1 cellular context compared by ENCODE assay signal in the genomic region with DNA sequence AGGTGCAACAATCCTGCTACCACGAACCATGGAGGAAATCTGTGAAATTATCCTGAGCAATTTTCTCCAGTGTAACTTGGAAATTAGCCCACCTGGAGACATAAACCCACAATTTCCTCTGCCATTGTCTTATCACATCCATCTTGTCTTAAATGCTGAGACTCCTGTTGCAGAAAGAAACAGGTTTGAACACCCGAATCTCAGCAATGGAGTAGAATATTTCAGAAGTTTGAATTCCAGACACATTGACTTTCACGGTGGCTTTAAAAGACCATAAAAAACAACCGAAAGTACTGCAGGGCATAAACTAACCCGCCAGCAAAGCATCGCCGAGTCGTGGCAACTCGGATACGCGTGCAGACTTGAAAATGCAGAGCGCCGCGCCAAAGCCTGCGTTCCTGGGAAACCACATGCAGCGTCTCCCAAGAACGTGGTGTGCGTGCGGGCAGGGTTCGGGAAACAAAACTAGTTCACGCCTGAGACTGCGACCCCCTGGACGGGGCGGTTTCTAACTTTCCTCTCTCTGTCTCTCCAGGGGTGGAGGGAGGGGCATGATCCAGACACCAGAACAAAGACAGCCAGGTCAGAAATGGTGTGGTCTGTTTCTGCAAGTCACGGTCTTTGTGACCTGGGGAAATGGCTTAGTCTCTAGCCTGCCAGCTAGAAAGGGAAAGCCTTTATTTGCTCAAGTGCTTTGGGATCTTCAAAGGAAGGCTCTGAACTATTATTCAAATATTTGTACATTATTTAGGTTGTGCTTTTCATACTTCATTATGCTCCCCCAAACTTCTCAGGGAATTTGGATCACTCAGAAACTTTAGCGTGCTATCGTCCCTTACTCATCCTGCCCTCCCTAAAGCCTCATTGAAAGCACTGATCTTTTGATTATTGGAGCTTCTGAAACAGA.
TF ChIP-seq lines count a peak whose summit lies in the region.

No MANE protein-coding gene starts in this region.

TF ChIP-seq in WTC11, 78 proteins besides CTCF, POLR2A, EP300 and RAD21 (continued from another document and continues in another):
- peak; percentile 66 for TF ChIP-seq NFE2L1 (CRISPR knock-in tag; IDR thresholded peaks at IDR 0.05)
- TF ChIP-seq, protein P1, sequence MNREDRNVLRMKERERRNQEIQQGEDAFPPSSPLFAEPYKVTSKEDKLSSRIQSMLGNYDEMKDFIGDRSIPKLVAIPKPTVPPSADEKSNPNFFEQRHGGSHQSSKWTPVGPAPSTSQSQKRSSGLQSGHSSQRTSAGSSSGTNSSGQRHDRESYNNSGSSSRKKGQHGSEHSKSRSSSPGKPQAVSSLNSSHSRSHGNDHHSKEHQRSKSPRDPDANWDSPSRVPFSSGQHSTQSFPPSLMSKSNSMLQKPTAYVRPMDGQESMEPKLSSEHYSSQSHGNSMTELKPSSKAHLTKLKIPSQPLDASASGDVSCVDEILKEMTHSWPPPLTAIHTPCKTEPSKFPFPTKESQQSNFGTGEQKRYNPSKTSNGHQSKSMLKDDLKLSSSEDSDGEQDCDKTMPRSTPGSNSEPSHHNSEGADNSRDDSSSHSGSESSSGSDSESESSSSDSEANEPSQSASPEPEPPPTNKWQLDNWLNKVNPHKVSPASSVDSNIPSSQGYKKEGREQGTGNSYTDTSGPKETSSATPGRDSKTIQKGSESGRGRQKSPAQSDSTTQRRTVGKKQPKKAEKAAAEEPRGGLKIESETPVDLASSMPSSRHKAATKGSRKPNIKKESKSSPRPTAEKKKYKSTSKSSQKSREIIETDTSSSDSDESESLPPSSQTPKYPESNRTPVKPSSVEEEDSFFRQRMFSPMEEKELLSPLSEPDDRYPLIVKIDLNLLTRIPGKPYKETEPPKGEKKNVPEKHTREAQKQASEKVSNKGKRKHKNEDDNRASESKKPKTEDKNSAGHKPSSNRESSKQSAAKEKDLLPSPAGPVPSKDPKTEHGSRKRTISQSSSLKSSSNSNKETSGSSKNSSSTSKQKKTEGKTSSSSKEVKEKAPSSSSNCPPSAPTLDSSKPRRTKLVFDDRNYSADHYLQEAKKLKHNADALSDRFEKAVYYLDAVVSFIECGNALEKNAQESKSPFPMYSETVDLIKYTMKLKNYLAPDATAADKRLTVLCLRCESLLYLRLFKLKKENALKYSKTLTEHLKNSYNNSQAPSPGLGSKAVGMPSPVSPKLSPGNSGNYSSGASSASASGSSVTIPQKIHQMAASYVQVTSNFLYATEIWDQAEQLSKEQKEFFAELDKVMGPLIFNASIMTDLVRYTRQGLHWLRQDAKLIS (CRISPR knock-in tag; IDR thresholded peaks at IDR 0.05; ENCODE audit: borderline replicate concordance), result no peak
- TF ChIP-seq MYBL2 (CRISPR knock-in tag; IDR thresholded peaks at IDR 0.05), result no peak
- TF ChIP-seq NFYB (CRISPR knock-in tag; conservative IDR thresholded peaks at IDR 0.05; ENCODE audit: low read depth), result no peak
- no peak for TF ChIP-seq NR2C2 (CRISPR knock-in tag; IDR thresholded peaks at IDR 0.05)
- TF ChIP-seq SMAD4 (CRISPR knock-in tag; IDR thresholded peaks at IDR 0.05), result no peak
- no peak for TF ChIP-seq JAZF1 (CRISPR knock-in tag; IDR thresholded peaks at IDR 0.05)
- TF ChIP-seq, protein P2, sequence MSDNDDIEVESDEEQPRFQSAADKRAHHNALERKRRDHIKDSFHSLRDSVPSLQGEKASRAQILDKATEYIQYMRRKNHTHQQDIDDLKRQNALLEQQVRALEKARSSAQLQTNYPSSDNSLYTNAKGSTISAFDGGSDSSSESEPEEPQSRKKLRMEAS (CRISPR knock-in tag; IDR thresholded peaks at IDR 0.05), result peak; percentile 80; the same call in 1 of the 2 replicates
- TF ChIP-seq, protein P3, sequence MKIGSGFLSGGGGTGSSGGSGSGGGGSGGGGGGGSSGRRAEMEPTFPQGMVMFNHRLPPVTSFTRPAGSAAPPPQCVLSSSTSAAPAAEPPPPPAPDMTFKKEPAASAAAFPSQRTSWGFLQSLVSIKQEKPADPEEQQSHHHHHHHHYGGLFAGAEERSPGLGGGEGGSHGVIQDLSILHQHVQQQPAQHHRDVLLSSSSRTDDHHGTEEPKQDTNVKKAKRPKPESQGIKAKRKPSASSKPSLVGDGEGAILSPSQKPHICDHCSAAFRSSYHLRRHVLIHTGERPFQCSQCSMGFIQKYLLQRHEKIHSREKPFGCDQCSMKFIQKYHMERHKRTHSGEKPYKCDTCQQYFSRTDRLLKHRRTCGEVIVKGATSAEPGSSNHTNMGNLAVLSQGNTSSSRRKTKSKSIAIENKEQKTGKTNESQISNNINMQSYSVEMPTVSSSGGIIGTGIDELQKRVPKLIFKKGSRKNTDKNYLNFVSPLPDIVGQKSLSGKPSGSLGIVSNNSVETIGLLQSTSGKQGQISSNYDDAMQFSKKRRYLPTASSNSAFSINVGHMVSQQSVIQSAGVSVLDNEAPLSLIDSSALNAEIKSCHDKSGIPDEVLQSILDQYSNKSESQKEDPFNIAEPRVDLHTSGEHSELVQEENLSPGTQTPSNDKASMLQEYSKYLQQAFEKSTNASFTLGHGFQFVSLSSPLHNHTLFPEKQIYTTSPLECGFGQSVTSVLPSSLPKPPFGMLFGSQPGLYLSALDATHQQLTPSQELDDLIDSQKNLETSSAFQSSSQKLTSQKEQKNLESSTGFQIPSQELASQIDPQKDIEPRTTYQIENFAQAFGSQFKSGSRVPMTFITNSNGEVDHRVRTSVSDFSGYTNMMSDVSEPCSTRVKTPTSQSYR (CRISPR knock-in tag; IDR thresholded peaks at IDR 0.05), result no peak
- TF ChIP-seq, protein P4, sequence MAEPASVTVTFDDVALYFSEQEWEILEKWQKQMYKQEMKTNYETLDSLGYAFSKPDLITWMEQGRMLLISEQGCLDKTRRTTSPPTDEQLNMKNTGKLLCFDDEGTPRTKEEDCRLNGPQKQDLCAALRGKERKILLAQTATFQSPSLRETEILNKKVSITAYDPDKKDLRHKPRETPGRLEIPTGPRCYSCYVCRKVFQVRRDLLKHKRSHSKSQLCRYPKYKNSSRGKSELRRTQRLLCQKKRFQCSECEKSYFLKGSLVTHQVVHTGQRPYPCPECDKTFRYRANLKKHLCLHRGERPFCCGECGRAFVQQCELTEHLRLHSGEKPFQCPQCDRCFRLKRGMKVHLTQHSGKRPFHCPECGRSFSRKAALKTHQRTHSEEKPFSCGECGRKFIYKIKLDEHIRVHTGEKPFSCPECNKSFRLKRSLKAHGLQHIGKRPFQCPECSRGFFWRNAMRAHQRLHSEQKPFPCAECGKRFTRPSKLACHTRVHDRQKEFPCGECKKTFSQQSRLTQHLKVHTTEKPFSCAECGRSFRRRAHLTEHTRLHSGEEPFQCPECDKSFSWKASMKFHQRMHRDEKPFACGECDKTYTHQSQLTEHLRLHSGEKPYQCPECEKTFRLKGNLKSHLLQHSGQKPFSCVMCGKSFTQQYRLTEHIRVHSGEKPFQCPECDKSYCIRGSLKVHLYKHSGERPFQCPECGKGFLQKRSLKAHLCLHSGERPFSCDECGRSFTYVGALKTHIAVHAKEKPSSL (CRISPR knock-in tag; conservative IDR thresholded peaks at IDR 0.05), result no peak
- TF ChIP-seq, protein P5, sequence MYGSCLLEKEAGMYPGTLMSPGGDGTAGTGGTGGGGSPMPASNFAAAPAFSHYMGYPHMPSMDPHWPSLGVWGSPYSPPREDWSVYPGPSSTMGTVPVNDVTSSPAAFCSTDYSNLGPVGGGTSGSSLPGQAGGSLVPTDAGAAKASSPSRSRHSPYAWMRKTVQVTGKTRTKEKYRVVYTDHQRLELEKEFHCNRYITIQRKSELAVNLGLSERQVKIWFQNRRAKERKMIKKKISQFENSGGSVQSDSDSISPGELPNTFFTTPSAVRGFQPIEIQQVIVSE (CRISPR knock-in tag; IDR thresholded peaks at IDR 0.05; ENCODE audit: borderline replicate concordance), result no peak
- no peak for TF ChIP-seq GTF2I (CRISPR knock-in tag; conservative IDR thresholded peaks at IDR 0.05)
- TF ChIP-seq, protein P6, sequence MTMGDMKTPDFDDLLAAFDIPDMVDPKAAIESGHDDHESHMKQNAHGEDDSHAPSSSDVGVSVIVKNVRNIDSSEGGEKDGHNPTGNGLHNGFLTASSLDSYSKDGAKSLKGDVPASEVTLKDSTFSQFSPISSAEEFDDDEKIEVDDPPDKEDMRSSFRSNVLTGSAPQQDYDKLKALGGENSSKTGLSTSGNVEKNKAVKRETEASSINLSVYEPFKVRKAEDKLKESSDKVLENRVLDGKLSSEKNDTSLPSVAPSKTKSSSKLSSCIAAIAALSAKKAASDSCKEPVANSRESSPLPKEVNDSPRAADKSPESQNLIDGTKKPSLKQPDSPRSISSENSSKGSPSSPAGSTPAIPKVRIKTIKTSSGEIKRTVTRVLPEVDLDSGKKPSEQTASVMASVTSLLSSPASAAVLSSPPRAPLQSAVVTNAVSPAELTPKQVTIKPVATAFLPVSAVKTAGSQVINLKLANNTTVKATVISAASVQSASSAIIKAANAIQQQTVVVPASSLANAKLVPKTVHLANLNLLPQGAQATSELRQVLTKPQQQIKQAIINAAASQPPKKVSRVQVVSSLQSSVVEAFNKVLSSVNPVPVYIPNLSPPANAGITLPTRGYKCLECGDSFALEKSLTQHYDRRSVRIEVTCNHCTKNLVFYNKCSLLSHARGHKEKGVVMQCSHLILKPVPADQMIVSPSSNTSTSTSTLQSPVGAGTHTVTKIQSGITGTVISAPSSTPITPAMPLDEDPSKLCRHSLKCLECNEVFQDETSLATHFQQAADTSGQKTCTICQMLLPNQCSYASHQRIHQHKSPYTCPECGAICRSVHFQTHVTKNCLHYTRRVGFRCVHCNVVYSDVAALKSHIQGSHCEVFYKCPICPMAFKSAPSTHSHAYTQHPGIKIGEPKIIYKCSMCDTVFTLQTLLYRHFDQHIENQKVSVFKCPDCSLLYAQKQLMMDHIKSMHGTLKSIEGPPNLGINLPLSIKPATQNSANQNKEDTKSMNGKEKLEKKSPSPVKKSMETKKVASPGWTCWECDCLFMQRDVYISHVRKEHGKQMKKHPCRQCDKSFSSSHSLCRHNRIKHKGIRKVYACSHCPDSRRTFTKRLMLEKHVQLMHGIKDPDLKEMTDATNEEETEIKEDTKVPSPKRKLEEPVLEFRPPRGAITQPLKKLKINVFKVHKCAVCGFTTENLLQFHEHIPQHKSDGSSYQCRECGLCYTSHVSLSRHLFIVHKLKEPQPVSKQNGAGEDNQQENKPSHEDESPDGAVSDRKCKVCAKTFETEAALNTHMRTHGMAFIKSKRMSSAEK (CRISPR knock-in tag; IDR thresholded peaks at IDR 0.05; ENCODE audit: borderline replicate concordance), result no peak
- TF ChIP-seq ATF1 (CRISPR knock-in tag; IDR thresholded peaks at IDR 0.05), result no peak
- TF ChIP-seq TEAD1 (CRISPR knock-in tag; IDR thresholded peaks at IDR 0.05), result no peak
- no peak for TF ChIP-seq OVOL2 (CRISPR knock-in tag; IDR thresholded peaks at IDR 0.05; ENCODE audit: borderline replicate concordance)
- TF ChIP-seq, protein P7, sequence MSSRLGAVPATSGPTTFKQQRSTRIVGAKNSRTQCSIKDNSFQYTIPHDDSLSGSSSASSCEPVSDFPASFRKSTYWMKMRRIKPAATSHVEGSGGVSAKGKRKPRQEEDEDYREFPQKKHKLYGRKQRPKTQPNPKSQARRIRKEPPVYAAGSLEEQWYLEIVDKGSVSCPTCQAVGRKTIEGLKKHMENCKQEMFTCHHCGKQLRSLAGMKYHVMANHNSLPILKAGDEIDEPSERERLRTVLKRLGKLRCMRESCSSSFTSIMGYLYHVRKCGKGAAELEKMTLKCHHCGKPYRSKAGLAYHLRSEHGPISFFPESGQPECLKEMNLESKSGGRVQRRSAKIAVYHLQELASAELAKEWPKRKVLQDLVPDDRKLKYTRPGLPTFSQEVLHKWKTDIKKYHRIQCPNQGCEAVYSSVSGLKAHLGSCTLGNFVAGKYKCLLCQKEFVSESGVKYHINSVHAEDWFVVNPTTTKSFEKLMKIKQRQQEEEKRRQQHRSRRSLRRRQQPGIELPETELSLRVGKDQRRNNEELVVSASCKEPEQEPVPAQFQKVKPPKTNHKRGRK (CRISPR knock-in tag; IDR thresholded peaks at IDR 0.05; ENCODE audit: borderline replicate concordance), result no peak
- TF ChIP-seq ZNF232 (CRISPR knock-in tag; IDR thresholded peaks at IDR 0.05), result 0 out of 2 replicates have a peak, but pooled peaks have one; percentile 63
- no peak for TF ChIP-seq ZNF219 (CRISPR knock-in tag; IDR thresholded peaks at IDR 0.05; ENCODE audit: borderline replicate concordance)
- no peak for TF ChIP-seq ZBTB21 (CRISPR knock-in tag; IDR thresholded peaks at IDR 0.05; ENCODE audit: borderline replicate concordance)
- TF ChIP-seq, protein P8, sequence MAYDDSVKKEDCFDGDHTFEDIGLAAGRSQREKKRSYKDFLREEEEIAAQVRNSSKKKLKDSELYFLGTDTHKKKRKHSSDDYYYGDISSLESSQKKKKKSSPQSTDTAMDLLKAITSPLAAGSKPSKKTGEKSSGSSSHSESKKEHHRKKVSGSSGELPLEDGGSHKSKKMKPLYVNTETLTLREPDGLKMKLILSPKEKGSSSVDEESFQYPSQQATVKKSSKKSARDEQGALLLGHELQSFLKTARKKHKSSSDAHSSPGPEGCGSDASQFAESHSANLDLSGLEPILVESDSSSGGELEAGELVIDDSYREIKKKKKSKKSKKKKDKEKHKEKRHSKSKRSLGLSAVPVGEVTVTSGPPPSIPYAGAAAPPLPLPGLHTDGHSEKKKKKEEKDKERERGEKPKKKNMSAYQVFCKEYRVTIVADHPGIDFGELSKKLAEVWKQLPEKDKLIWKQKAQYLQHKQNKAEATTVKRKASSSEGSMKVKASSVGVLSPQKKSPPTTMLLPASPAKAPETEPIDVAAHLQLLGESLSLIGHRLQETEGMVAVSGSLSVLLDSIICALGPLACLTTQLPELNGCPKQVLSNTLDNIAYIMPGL (CRISPR knock-in tag; IDR thresholded peaks at IDR 0.05), result no peak
- no peak for TF ChIP-seq MXD4 (CRISPR knock-in tag; IDR thresholded peaks at IDR 0.05; ENCODE audit: borderline replicate concordance)
- TF ChIP-seq, protein P9, sequence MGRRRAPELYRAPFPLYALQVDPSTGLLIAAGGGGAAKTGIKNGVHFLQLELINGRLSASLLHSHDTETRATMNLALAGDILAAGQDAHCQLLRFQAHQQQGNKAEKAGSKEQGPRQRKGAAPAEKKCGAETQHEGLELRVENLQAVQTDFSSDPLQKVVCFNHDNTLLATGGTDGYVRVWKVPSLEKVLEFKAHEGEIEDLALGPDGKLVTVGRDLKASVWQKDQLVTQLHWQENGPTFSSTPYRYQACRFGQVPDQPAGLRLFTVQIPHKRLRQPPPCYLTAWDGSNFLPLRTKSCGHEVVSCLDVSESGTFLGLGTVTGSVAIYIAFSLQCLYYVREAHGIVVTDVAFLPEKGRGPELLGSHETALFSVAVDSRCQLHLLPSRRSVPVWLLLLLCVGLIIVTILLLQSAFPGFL (CRISPR knock-in tag; IDR thresholded peaks at IDR 0.05; ENCODE audit: borderline replicate concordance), result no peak
- TF ChIP-seq, protein P10, sequence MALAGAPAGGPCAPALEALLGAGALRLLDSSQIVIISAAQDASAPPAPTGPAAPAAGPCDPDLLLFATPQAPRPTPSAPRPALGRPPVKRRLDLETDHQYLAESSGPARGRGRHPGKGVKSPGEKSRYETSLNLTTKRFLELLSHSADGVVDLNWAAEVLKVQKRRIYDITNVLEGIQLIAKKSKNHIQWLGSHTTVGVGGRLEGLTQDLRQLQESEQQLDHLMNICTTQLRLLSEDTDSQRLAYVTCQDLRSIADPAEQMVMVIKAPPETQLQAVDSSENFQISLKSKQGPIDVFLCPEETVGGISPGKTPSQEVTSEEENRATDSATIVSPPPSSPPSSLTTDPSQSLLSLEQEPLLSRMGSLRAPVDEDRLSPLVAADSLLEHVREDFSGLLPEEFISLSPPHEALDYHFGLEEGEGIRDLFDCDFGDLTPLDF (CRISPR knock-in tag; IDR thresholded peaks at IDR 0.05), result no peak
- peak; percentile 54; the same call in 1 of the 2 replicates for TF ChIP-seq ETV6 (CRISPR knock-in tag; IDR thresholded peaks at IDR 0.05)
- TF ChIP-seq ZNF317 (CRISPR knock-in tag; IDR thresholded peaks at IDR 0.05; ENCODE audit: borderline replicate concordance, low read depth), result no peak
- TF ChIP-seq RELA (CRISPR knock-in tag; IDR thresholded peaks at IDR 0.05; ENCODE audit: borderline replicate concordance), result no peak
- no peak for TF ChIP-seq ZNF263 (CRISPR knock-in tag; IDR thresholded peaks at IDR 0.05; ENCODE audit: low read depth)
- TF ChIP-seq NFATC4 (CRISPR knock-in tag; IDR thresholded peaks at IDR 0.05), result no peak
- TF ChIP-seq SMAD3 (CRISPR knock-in tag; IDR thresholded peaks at IDR 0.05; ENCODE audit: borderline replicate concordance), result peak; percentile 74; the same call in 1 of the 2 replicates
